ENCODE assay signal across 16 cellular contexts in genomic region chr1:162298266-162298665, GRCh38.
DNase-seq lines count a peak whose midpoint lies in the region; ATAC-seq and TF ChIP-seq lines count a peak whose summit lies in the region.
"Had no signal": no experiment of that assay in that cellular context is flagged by ENCODE, and none has a peak within 500 bp of the region (broad histone marks: within the 10 kb centered on the region; RNA-seq: fewer than 3 reads in every experiment).

No MANE protein-coding gene starts in this region.

- intact Hi-C loops in natural killer cell (cut with micrococcal nuclease), result no loop called here

- H3K27ac Mint-ChIP-seq in natural killer cell (peak overlapping the region; percentile 37 to 80), chondrocyte (ENCODE audit: unreplicated experiment) (no peak overlapping the region)
- no peak overlapping the region for H3K27ac Mint-ChIP-seq in stimulated activated effector memory CD8-positive, alpha-beta T cell treated with anti-CD3 and anti-CD28 coated beads, Interleukin-12 subunit alpha, Interleukin-12 subunit beta, amount 100 ng/mL, for 72 hours
- H3K27ac Mint-ChIP-seq: B cell; CD4-positive, alpha-beta T cell; CD8-positive, alpha-beta T cell had no signal

- no peaks in the 10 kb centered on the region for H3K9me3 ChIP-seq in HEK293 (ENCODE audit: control insufficient read depth, insufficient read depth, low read depth, low read length)
- H3K9me3 ChIP-seq: Caco-2 had no signal

- H3K27me3 Mint-ChIP-seq in natural killer cell (ENCODE audit: low read depth in 2 of 2), result peaks cover 0 to 3% of the 10 kb centered on the region in 2 donors
- peaks cover 2% of the 10 kb centered on the region for H3K27me3 Mint-ChIP-seq in chondrocyte (ENCODE audit: low read depth)

- H3K4me1 ChIP-seq in HEK293 (ENCODE audit: control insufficient read depth, insufficient read depth, low read length), result 0 out of 2 replicates have a peak, but pooled peaks cover 3% of the 10 kb centered on the region
- H3K4me1 ChIP-seq: Caco-2 had no signal

- ATAC-seq in natural killer cell, result no peak
- peak; percentile 8 for ATAC-seq in stimulated activated effector memory CD8-positive, alpha-beta T cell treated with anti-CD3 and anti-CD28 coated beads, Interleukin-12 subunit alpha, Interleukin-12 subunit beta, amount 100 ng/mL, for 72 hours
- ATAC-seq: CD8-positive, alpha-beta T cell had no signal

- H3K4me1 Mint-ChIP-seq in natural killer cell (peaks cover 46% of the 10 kb centered on the region in 2 donors), chondrocyte (ENCODE audit: low read depth) (peaks cover 13% of the 10 kb centered on the region)
- H3K4me1 Mint-ChIP-seq in stimulated activated effector memory CD8-positive, alpha-beta T cell treated with anti-CD3 and anti-CD28 coated beads, Interleukin-12 subunit alpha, Interleukin-12 subunit beta, amount 100 ng/mL, for 72 hours, result no peaks in the 10 kb centered on the region
- H3K4me1 Mint-ChIP-seq: B cell had no signal

- no peaks in the 10 kb centered on the region for H3K36me3 ChIP-seq in HEK293 (ENCODE audit: control insufficient read depth in 2 of 2, insufficient read depth in 1 of 2, low read length in 2 of 2)
- H3K36me3 ChIP-seq: BLaER1 treated with 17β-estradiol and CSF1 and Interleukin-3, amounts not matched to agents 10 nM and 100 nM had no signal

- H3K4me3 Mint-ChIP-seq in natural killer cell (no peak overlapping the region), chondrocyte (ENCODE audit: unreplicated experiment) (no peak overlapping the region)
- no peak overlapping the region for H3K4me3 Mint-ChIP-seq in stimulated activated effector memory CD8-positive, alpha-beta T cell treated with anti-CD3 and anti-CD28 coated beads, Interleukin-12 subunit alpha, Interleukin-12 subunit beta, amount 100 ng/mL, for 72 hours
- H3K4me3 Mint-ChIP-seq: B cell; CD4-positive, alpha-beta T cell; CD8-positive, alpha-beta T cell had no signal

- POLR2A ChIA-PET in HEK293 (lab: Yijun Ruan, JAX), result no interaction called here

- H3K9me3 Mint-ChIP-seq in natural killer cell (peaks cover 0 to 3% of the 10 kb centered on the region in 2 donors), chondrocyte (ENCODE audit: low read depth) (peaks cover 8% of the 10 kb centered on the region)
- no peaks in the 10 kb centered on the region for H3K9me3 Mint-ChIP-seq in stimulated activated effector memory CD8-positive, alpha-beta T cell treated with anti-CD3 and anti-CD28 coated beads, Interleukin-12 subunit alpha, Interleukin-12 subunit beta, amount 100 ng/mL, for 72 hours
- H3K9me3 Mint-ChIP-seq: CD4-positive, alpha-beta T cell; CD8-positive, alpha-beta T cell had no signal

- no peak overlapping the region for H3K27ac ChIP-seq in HEK293 (ENCODE audit: extremely low read depth, low read depth, low read length)
- H3K27ac ChIP-seq: BLaER1 treated with 17β-estradiol and CSF1 and Interleukin-3, amounts not matched to agents 10 nM and 100 nM; C4-2B had no signal

- H3K4me3 ChIP-seq in HEK293 (ENCODE audit: low read depth, low read length), result no peak overlapping the region
- H3K4me3 ChIP-seq: BLaER1 treated with 17β-estradiol and CSF1 and Interleukin-3, amounts not matched to agents 10 nM and 100 nM had no signal

- TF ChIP-seq CTCF in HEK293 (tag by site-specific recombination; IDR thresholded peaks at IDR 0.05), result no peak
- TF ChIP-seq CTCF in natural killer cell (IDR thresholded peaks at IDR 0.05), result no peak
- TF ChIP-seq CTCF in chondrocyte (IDR thresholded peaks at IDR 0.05), result no peak

- CTCF ChIA-PET in HEK293 (lab: Yijun Ruan, JAX), result no interaction called here

- no peak for DNase-seq in natural killer cell
- DNase-seq in stimulated activated effector memory CD8-positive, alpha-beta T cell treated with anti-CD3 and anti-CD28 coated beads, Interleukin-12 subunit alpha, Interleukin-12 subunit beta, amount 100 ng/mL, for 72 hours (ENCODE audit: low spot score in 2 of 2), result no peak
- no peak for DNase-seq in amniotic stem cell (lab: John Stamatoyannopoulos, UW)
- no peak for DNase-seq in SW 1271 (lab: John Stamatoyannopoulos, UW)
- DNase-seq in chondrocyte (ENCODE audit: low spot score), result no peak
- DNase-seq: 8988T; AML-193; Caco-2; Calu3; CD4-positive, alpha-beta T cell; CD8-positive, alpha-beta T cell; GF-D8 had no signal

- H3K36me3 Mint-ChIP-seq in natural killer cell (no peaks in the 10 kb centered on the region), chondrocyte (ENCODE audit: low read depth) (peaks cover 6% of the 10 kb centered on the region)
- H3K36me3 Mint-ChIP-seq in stimulated activated effector memory CD8-positive, alpha-beta T cell treated with anti-CD3 and anti-CD28 coated beads, Interleukin-12 subunit alpha, Interleukin-12 subunit beta, amount 100 ng/mL, for 72 hours, result no peaks in the 10 kb centered on the region
- H3K36me3 Mint-ChIP-seq: CD8-positive, alpha-beta T cell had no signal

TF ChIP-seq in HEK293, 187 proteins besides CTCF, POLR2A, EP300 and RAD21:
- TF ChIP-seq ZNF449 (tag by site-specific recombination; IDR thresholded peaks at IDR 0.05) (no peak), HOXD13 (CRISPR knock-in tag; IDR thresholded peaks at IDR 0.05; ENCODE audit: borderline replicate concordance) (no peak), EGR2 (tag by site-specific recombination; IDR thresholded peaks at IDR 0.05; ENCODE audit: low read depth) (peak; percentile 55; the same call in 1 of the 2 replicates), ZFP3 (tag by site-specific recombination; IDR thresholded peaks at IDR 0.05; ENCODE audit: low read depth) (no peak), ZNF555 (tag by site-specific recombination; conservative IDR thresholded peaks at IDR 0.05) (no peak), MZF1 (tag by site-specific recombination; IDR thresholded peaks at IDR 0.05; ENCODE audit: borderline replicate concordance) (no peak), ZNF560 (tag by site-specific recombination; IDR thresholded peaks at IDR 0.05; ENCODE audit: borderline replicate concordance) (no peak), PRDM4 (tag by site-specific recombination; IDR thresholded peaks at IDR 0.05) (no peak), ZFHX2 (tag by site-specific recombination; conservative IDR thresholded peaks at IDR 0.05) (peak; percentile 52)
- TF ChIP-seq, protein P1, sequence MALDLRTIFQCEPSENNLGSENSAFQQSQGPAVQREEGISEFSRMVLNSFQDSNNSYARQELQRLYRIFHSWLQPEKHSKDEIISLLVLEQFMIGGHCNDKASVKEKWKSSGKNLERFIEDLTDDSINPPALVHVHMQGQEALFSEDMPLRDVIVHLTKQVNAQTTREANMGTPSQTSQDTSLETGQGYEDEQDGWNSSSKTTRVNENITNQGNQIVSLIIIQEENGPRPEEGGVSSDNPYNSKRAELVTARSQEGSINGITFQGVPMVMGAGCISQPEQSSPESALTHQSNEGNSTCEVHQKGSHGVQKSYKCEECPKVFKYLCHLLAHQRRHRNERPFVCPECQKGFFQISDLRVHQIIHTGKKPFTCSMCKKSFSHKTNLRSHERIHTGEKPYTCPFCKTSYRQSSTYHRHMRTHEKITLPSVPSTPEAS (tag by site-specific recombination; IDR thresholded peaks at IDR 0.05), result no peak

Comparison
In these comparisons a context has a peak if more than half of its experiments do, and no peak if none do; other contexts are left out.
1. H3K27ac Mint-ChIP-seq: peak in natural killer cell (2 of 2); none in stimulated activated effector memory CD8-positive, alpha-beta T cell treated with anti-CD3 and anti-CD28 coated beads, Interleukin-12 subunit alpha, Interleukin-12 subunit beta, amount 100 ng/mL, for 72 hours (single experiment) and chondrocyte (single experiment).